16 cellular contexts compared by ENCODE assay signal in the genomic region with DNA sequence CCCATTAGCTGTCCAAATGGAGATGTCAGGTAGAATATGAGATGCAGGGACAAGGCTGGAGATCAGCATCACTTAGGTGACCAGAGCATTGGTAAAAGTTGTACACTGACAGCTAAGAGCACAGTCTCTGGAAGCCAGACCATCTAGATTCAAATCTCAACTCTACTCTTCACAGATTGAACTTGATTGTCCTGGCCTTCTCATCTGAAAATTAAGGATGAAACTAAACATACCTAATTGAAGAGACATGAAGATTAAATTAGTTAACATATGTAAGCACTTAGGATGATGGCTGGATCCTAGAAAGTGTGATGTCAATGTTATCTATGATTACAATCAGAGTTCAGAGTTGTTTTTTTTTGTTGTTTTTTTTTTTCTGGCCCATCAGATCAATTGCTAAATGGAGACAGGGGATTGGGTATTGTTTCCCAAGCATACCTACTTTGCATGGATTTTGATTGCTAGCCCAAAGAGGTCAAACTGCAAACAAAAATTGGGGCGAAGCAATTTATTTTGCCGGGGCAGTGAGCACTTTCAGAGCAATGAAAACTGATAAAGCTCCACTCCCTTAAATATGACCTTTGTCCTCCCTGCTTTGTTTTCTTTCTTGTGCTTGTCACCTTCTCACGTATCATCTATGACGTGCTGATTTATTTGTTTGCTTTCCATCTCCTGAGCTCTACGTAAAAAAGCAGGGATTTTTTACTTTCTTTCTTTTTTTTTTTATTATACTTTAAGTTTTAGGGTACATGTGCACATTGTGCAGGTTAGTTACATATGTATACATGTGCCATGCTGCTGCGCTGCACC.
"Had no signal": no experiment of that assay in that cellular context is flagged by ENCODE, and none has a peak within 500 bp of the region (broad histone marks: within the 10 kb centered on the region; RNA-seq: fewer than 3 reads in every experiment).

No MANE protein-coding gene starts in this region.

- H3K27me3 Mint-ChIP-seq: activated CD4-positive, alpha-beta T cell treated with anti-CD3 and anti-CD28 coated beads, Interleukin-2, amount 10 ng/mL, durations not matched to agents 24 days and 14 days; activated naive CD8-positive, alpha-beta T cell treated with anti-CD3 and anti-CD28 coated beads for 36 hours; brain; stimulated activated naive CD8-positive, alpha-beta T cell treated with anti-CD3 and anti-CD28 coated beads, Interleukin-15, Interleukin-2, amounts not matched to agents 100 ng/mL and 50 ng/mL, for 24 hours had no signal

- ATAC-seq: esophagus mucosa; left lobe of liver; naive thymus-derived CD4-positive, alpha-beta T cell had no signal

- H3K4me1 Mint-ChIP-seq: activated CD4-positive, alpha-beta T cell treated with anti-CD3 and anti-CD28 coated beads, Interleukin-2, amount 10 ng/mL, durations not matched to agents 24 days and 14 days; activated naive CD8-positive, alpha-beta T cell treated with anti-CD3 and anti-CD28 coated beads for 36 hours; naive thymus-derived CD4-positive, alpha-beta T cell had no signal

- H3K27ac ChIP-seq: colonic mucosa, upper lobe of left lung had no signal

- H3K36me3 ChIP-seq: colonic mucosa, upper lobe of left lung had no signal

- H3K4me1 ChIP-seq: colonic mucosa, upper lobe of left lung had no signal

- H3K36me3 Mint-ChIP-seq: activated naive CD8-positive, alpha-beta T cell treated with anti-CD3 and anti-CD28 coated beads for 36 hours; brain; naive thymus-derived CD4-positive, alpha-beta T cell had no signal

- H3K27ac Mint-ChIP-seq: activated CD4-positive, alpha-beta T cell treated with anti-CD3 and anti-CD28 coated beads, Interleukin-2, amount 10 ng/mL, durations not matched to agents 24 days and 14 days; activated naive CD8-positive, alpha-beta T cell treated with anti-CD3 and anti-CD28 coated beads for 36 hours; brain; naive thymus-derived CD4-positive, alpha-beta T cell; stimulated activated naive CD8-positive, alpha-beta T cell treated with anti-CD3 and anti-CD28 coated beads, Interleukin-15, Interleukin-2, amounts not matched to agents 100 ng/mL and 50 ng/mL, for 24 hours; T-helper 2 cell treated with Interferon-gamma antibody and Interleukin-4, amounts not matched to agents 5 μg/mL and 100 μg/mL, for 36 hours had no signal

- H3K9me3 Mint-ChIP-seq: activated CD4-positive, alpha-beta T cell treated with anti-CD3 and anti-CD28 coated beads, Interleukin-2, amount 10 ng/mL, durations not matched to agents 24 days and 14 days; activated naive CD8-positive, alpha-beta T cell treated with anti-CD3 and anti-CD28 coated beads for 36 hours; stimulated activated naive CD8-positive, alpha-beta T cell treated with anti-CD3 and anti-CD28 coated beads, Interleukin-15, Interleukin-2, amounts not matched to agents 100 ng/mL and 50 ng/mL, for 24 hours; T-helper 2 cell treated with Interferon-gamma antibody and Interleukin-4, amounts not matched to agents 5 μg/mL and 100 μg/mL, for 36 hours had no signal

- H3K4me3 ChIP-seq: colonic mucosa, upper lobe of left lung had no signal

- H3K4me3 Mint-ChIP-seq: activated CD4-positive, alpha-beta T cell treated with anti-CD3 and anti-CD28 coated beads, Interleukin-2, amount 10 ng/mL, durations not matched to agents 24 days and 14 days; activated naive CD8-positive, alpha-beta T cell treated with anti-CD3 and anti-CD28 coated beads for 36 hours; brain; naive thymus-derived CD4-positive, alpha-beta T cell; stimulated activated naive CD8-positive, alpha-beta T cell treated with anti-CD3 and anti-CD28 coated beads, Interleukin-15, Interleukin-2, amounts not matched to agents 100 ng/mL and 50 ng/mL, for 24 hours; T-helper 2 cell treated with Interferon-gamma antibody and Interleukin-4, amounts not matched to agents 5 μg/mL and 100 μg/mL, for 36 hours had no signal

- H3K9me3 ChIP-seq: colonic mucosa had no signal

- DNase-seq: activated CD4-positive, alpha-beta T cell treated with anti-CD3 and anti-CD28 coated beads, Interleukin-2, amount 10 ng/mL, durations not matched to agents 24 days and 14 days; activated CD4-positive, CD25-positive, alpha-beta regulatory T cell; activated naive CD8-positive, alpha-beta T cell treated with anti-CD3 and anti-CD28 coated beads for 36 hours; central memory CD4-positive, alpha-beta T cell; colonic mucosa; mammary epithelial cell; naive thymus-derived CD4-positive, alpha-beta T cell; posterior cingulate gyrus; stimulated activated CD4-positive, alpha-beta T cell treated with anti-CD3 and anti-CD28 coated beads, Interleukin-15, amount 100 ng/mL, for 24 hours; stimulated activated CD4-positive, alpha-beta T cell treated with anti-CD3 and anti-CD28 coated beads, Interleukin-4, amount 100 ng/mL, for 24 hours; upper lobe of left lung had no signal

- H3K27me3 ChIP-seq: colonic mucosa, upper lobe of left lung had no signal
